In the genomic region with DNA sequence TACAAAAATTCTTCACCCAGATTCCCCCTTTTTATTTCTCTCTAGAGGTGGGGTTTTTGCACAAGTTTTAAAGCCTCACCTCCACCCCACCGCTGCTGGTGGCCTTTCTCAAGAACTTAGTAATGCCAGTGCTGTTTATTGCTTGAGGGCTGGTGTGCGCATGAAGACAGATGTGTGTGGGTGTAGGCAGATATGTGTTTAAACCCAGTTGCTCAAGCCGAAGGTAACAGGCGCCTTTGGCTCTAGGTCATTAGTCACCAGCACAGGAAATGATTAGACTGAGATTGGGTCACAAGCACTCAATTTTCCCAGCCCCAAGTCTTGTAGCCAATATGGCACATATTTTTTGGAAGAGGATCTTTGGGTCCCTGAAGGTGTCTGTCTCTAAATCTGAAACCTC, we compare ENCODE assay signal across 13 cellular contexts. TPM values are rescaled to one million over a fixed set of nuclear protein-coding genes. Genes with fewer than 3 reads are reported as not detected.
DNase-seq lines count a peak whose midpoint lies in the region; ATAC-seq, FAIRE-seq and TF ChIP-seq lines count a peak whose summit lies in the region.
"Had no signal": no experiment of that assay in that cellular context is flagged by ENCODE, and none has a peak within 500 bp of the region (broad histone marks: within the 10 kb centered on the region; RNA-seq: fewer than 3 reads in every experiment).

No MANE protein-coding gene starts in this region.

- no peaks in the 10 kb centered on the region for H3K9me3 ChIP-seq in astrocyte (ENCODE audit: insufficient read depth, low read depth, low read length)
- H3K9me3 ChIP-seq in mesodermal cell (ENCODE audit: control insufficient read depth, low read length), result no peaks in the 10 kb centered on the region
- H3K9me3 ChIP-seq: esophagus squamous epithelium, tibial artery had no signal

- ATAC-seq in GM21737 (IDR thresholded peaks at IDR 0.05; ENCODE audit: unreplicated experiment) (no peak), HG03571 (IDR thresholded peaks at IDR 0.05; ENCODE audit: unreplicated experiment) (no peak)
- ATAC-seq: left ventricle myocardium superior had no signal

- FAIRE-seq in astrocyte (lab: Jason Lieb, UNC), result no peak

- no peaks in the 10 kb centered on the region for H3K27me3 ChIP-seq in astrocyte (ENCODE audit: insufficient read depth, low read length)

- no peak overlapping the region for H3K27ac Mint-ChIP-seq in astrocyte (ENCODE audit: unreplicated experiment)

- peaks cover 29% of the 10 kb centered on the region for H3K79me2 ChIP-seq in astrocyte (ENCODE audit: insufficient read depth, low read length)
- H3K79me2 ChIP-seq: parathyroid adenoma had no signal

- H3K4me1 Mint-ChIP-seq in astrocyte (ENCODE audit: low read depth, unreplicated experiment), result peaks cover 36% of the 10 kb centered on the region

- no peak for TF ChIP-seq CTCF in HFF-Myc (IDR thresholded peaks at IDR 0.05; ENCODE audit: low read depth, low read length, missing control alignments)
- TF ChIP-seq CTCF in astrocyte (IDR thresholded peaks at IDR 0.05; ENCODE audit: insufficient read depth, low read depth, low read length), result no peak
- TF ChIP-seq CTCF in GM13976 (IDR thresholded peaks at IDR 0.05; ENCODE audit: borderline replicate concordance, control extremely low read depth, extremely low read depth, insufficient read depth, missing control alignments), result no peak

- no peaks in the 10 kb centered on the region for H3K36me3 ChIP-seq in astrocyte (ENCODE audit: insufficient read depth, low read length)
- no peaks in the 10 kb centered on the region for H3K36me3 ChIP-seq in mesodermal cell (ENCODE audit: control insufficient read depth, insufficient read depth, low read length)
- H3K36me3 ChIP-seq: esophagus squamous epithelium, tibial artery had no signal

- H3K4me3 ChIP-seq in HFF-Myc (replicated peaks; ENCODE audit: low read depth, low read length) (no peak overlapping the region), astrocyte (ENCODE audit: insufficient read depth, low read depth, low read length) (no peak overlapping the region), mesodermal cell (ENCODE audit: extremely low read depth, insufficient read depth, low read length, poor library complexity, severe bottlenecking) (no peak overlapping the region)
- H3K4me3 ChIP-seq: esophagus squamous epithelium, tibial artery had no signal

- H3K27ac ChIP-seq in astrocyte (ENCODE audit: low read depth, low read length), result peak overlapping the region; percentile 43
- peak overlapping the region; percentile 16 for H3K27ac ChIP-seq in mesodermal cell (ENCODE audit: low read depth, low read length, severe bottlenecking)
- H3K27ac ChIP-seq: esophagus squamous epithelium, parathyroid adenoma, tibial artery had no signal

- in situ Hi-C loops in GM13976 (cut with MboI; ENCODE audit: low sequenced_read_pairs, unreplicated experiment), result no loop called here

- H3K27me3 Mint-ChIP-seq in astrocyte (ENCODE audit: low read depth, unreplicated experiment), result peaks cover 15% of the 10 kb centered on the region

- no peak overlapping the region for H3K4me3 Mint-ChIP-seq in astrocyte (ENCODE audit: unreplicated experiment)

- H4K20me1 ChIP-seq in astrocyte (ENCODE audit: insufficient read depth, low read length), result no peaks in the 10 kb centered on the region

- H3K9ac ChIP-seq in astrocyte (ENCODE audit: low read length), result no peak overlapping the region
- H3K9ac ChIP-seq: parathyroid adenoma had no signal

- no peaks in the 10 kb centered on the region for H3K9me3 Mint-ChIP-seq in astrocyte (ENCODE audit: unreplicated experiment)

- peak overlapping the region; percentile 49 for H3K4me2 ChIP-seq in astrocyte (ENCODE audit: low read length)

- H3K4me1 ChIP-seq in astrocyte (ENCODE audit: insufficient read depth, low read length) (peaks cover 36% of the 10 kb centered on the region), mesodermal cell (ENCODE audit: control insufficient read depth, insufficient read depth, low read length, poor library complexity, severe bottlenecking) (peaks cover 38% of the 10 kb centered on the region)
- H3K4me1 ChIP-seq: parathyroid adenoma had no signal

- WGBS in mesodermal cell (ENCODE audit: insufficient coverage in 2 of 2), 2 experiments, result 77 to 87% methylated on average over 3 of the region's 4 CpGs

- DNase-seq in Daoy (ENCODE audit: low read depth), result peak; percentile 88
- peak; percentile 81 for DNase-seq in HFF-Myc (ENCODE audit: extremely low read depth, low read depth)
- peak; percentile 87 for DNase-seq in astrocyte (ENCODE audit: low read depth)
- no peak for DNase-seq in GM13976 (ENCODE audit: low spot score)
- DNase-seq: esophagus squamous epithelium, left ventricle myocardium superior, NCI-H510A treated with DMSO at 0.1 percent for 48 hours, tibial artery had no signal

- peaks cover 1% of the 10 kb centered on the region for H3K36me3 Mint-ChIP-seq in astrocyte (ENCODE audit: low read depth, unreplicated experiment)

- no peak overlapping the region for H2AFZ ChIP-seq in astrocyte (ENCODE audit: low read depth, low read length)
- H2AFZ ChIP-seq: parathyroid adenoma had no signal

RNA-seq across cellular contexts. Expression of gene CLMP, which starts 2.7 kb away (rescaled TPM):
- 20.8 and 29.1 TPM in 2 replicates for total RNA-seq in Daoy (2014; rRNA removed; shearing (Covaris generic))
- 16.0 and 26.5 TPM in 2 replicates for total RNA-seq in astrocyte
- 16.6 TPM for polyA plus RNA-seq in mesodermal cell (2013, experiment 1 of 2)
- 14.7 TPM for polyA plus RNA-seq in mesodermal cell (2013, experiment 2 of 2)
- total RNA-seq: activated CD8-positive, alpha-beta memory T cell treated with anti-CD3 and anti-CD28 coated beads for 36 hours had no signal
